7 cellular contexts compared by ENCODE assay signal in the genomic region with DNA sequence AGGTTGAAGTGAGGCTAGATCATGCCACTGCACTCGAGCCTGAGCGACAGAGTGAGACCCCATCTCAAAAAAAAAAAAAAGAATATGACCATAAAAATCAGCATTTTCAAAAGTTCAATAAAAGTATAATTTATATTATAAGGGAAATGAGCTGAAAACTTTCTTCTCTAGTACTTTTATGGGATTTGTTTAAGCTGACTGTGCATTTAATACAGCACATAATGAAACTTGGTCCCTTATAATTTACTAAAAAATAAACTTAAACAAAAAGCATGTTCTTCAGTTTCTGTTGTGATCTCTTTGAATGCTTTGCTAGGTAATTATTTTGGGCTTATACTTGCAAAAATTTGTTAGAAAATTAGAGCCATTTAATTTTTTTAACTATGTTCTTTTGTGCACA.
"Had no signal": no experiment of that assay in that cellular context is flagged by ENCODE, and none has a peak within 500 bp of the region (broad histone marks: within the 10 kb centered on the region; RNA-seq: fewer than 3 reads in every experiment).

No MANE protein-coding gene starts in this region.

- H3K4me3 ChIP-seq: GM23338, HAP-1 had no signal

- ATAC-seq: GM23338, HCT116 had no signal

- H3K4me1 ChIP-seq: HAP-1 had no signal

- H2AFZ ChIP-seq: GM23338 had no signal

- H3K4me2 ChIP-seq: GM23338, KMS-11 had no signal

- H3K27ac Mint-ChIP-seq: GM23338 had no signal

- H3K27ac ChIP-seq: KMS-11 had no signal

- DNase-seq: H7, KBM-7 had no signal

- H3K9me3 ChIP-seq: HAP-1 had no signal

- H3K9ac ChIP-seq: KMS-11 had no signal

- H3K4me3 Mint-ChIP-seq: GM23338 had no signal

- H3K9me3 Mint-ChIP-seq: GM23338 had no signal

- FAIRE-seq: HTR-8/SVneo had no signal

- H3K36me3 ChIP-seq: HAP-1 had no signal
